ENCODE assay signal across 16 cellular contexts in genomic region chr1:47180603-47181094, GRCh38. TPM values are rescaled to one million over a fixed set of nuclear protein-coding genes. Genes with fewer than 3 reads are reported as not detected.
DNase-seq lines count a peak whose midpoint lies in the region; ATAC-seq and TF ChIP-seq lines count a peak whose summit lies in the region.
"Had no signal": no experiment of that assay in that cellular context is flagged by ENCODE, and none has a peak within 500 bp of the region (broad histone marks: within the 10 kb centered on the region; RNA-seq: fewer than 3 reads in every experiment).

No MANE protein-coding gene starts in this region.

- no peaks in the 10 kb centered on the region for H3K36me3 ChIP-seq in RWPE2 (ENCODE audit: low read depth)
- H3K36me3 ChIP-seq in upper lobe of right lung, result no peaks in the 10 kb centered on the region
- H3K36me3 ChIP-seq in uterus, result no peaks in the 10 kb centered on the region

- no peak overlapping the region for H3K4me3 Mint-ChIP-seq in activated CD8-positive, alpha-beta T cell treated with anti-CD3 and anti-CD28 coated beads, Interleukin-2, amount 10 ng/mL, durations not matched to agents 7 days and 5 days
- no peak overlapping the region for H3K4me3 Mint-ChIP-seq in activated CD8-positive, alpha-beta T cell treated with anti-CD3 and anti-CD28 coated beads for 36 hours
- H3K4me3 Mint-ChIP-seq in glutamatergic neuron (ENCODE audit: unreplicated experiment), result peak overlapping the region; percentile 43

- no peaks in the 10 kb centered on the region for H3K36me3 Mint-ChIP-seq in activated CD8-positive, alpha-beta T cell treated with anti-CD3 and anti-CD28 coated beads, Interleukin-2, amount 10 ng/mL, durations not matched to agents 7 days and 5 days (ENCODE audit: low read depth)
- H3K36me3 Mint-ChIP-seq in activated CD8-positive, alpha-beta T cell treated with anti-CD3 and anti-CD28 coated beads for 36 hours (ENCODE audit: low read depth), result no peaks in the 10 kb centered on the region
- no peaks in the 10 kb centered on the region for H3K36me3 Mint-ChIP-seq in glutamatergic neuron (ENCODE audit: unreplicated experiment)

- peaks cover 8% of the 10 kb centered on the region for H3K4me1 Mint-ChIP-seq in activated CD8-positive, alpha-beta T cell treated with anti-CD3 and anti-CD28 coated beads, Interleukin-2, amount 10 ng/mL, durations not matched to agents 7 days and 5 days (ENCODE audit: low read depth)
- peaks cover 6% of the 10 kb centered on the region for H3K4me1 Mint-ChIP-seq in activated CD8-positive, alpha-beta T cell treated with anti-CD3 and anti-CD28 coated beads for 36 hours (ENCODE audit: low read depth)
- peaks cover 18% of the 10 kb centered on the region for H3K4me1 Mint-ChIP-seq in glutamatergic neuron (ENCODE audit: low read depth, unreplicated experiment)

- no peaks in the 10 kb centered on the region for H3K9me3 Mint-ChIP-seq in activated CD8-positive, alpha-beta T cell treated with anti-CD3 and anti-CD28 coated beads, Interleukin-2, amount 10 ng/mL, durations not matched to agents 7 days and 5 days (ENCODE audit: insufficient read depth)
- no peaks in the 10 kb centered on the region for H3K9me3 Mint-ChIP-seq in activated CD8-positive, alpha-beta T cell treated with anti-CD3 and anti-CD28 coated beads for 36 hours
- H3K9me3 Mint-ChIP-seq in glutamatergic neuron (ENCODE audit: unreplicated experiment), result peaks cover 16% of the 10 kb centered on the region

- intact Hi-C loops in activated CD8-positive, alpha-beta T cell treated with anti-CD3 and anti-CD28 coated beads for 36 hours (cut with micrococcal nuclease), result no loop called here
- intact Hi-C loops in upper lobe of right lung (cut with DNase I) (no loop called here), uterus (cut with DNase I; ENCODE audit: low total_unique reads) (no loop called here)

- DNase-seq in activated CD8-positive, alpha-beta T cell treated with anti-CD3 and anti-CD28 coated beads, Interleukin-2, amount 10 ng/mL, durations not matched to agents 7 days and 5 days, result peak; percentile 16
- no peak for DNase-seq in activated CD8-positive, alpha-beta T cell treated with anti-CD3 and anti-CD28 coated beads for 36 hours
- DNase-seq in RWPE2 (ENCODE audit: low spot score) (peak; percentile 18), glutamatergic neuron (no peak), upper lobe of right lung (peak; percentile 60), NK-92 (lab: John Stamatoyannopoulos, UW; ENCODE audit: unreplicated experiment) (no peak), uterus (no peak), SK-N-DZ (ENCODE audit: low spot score) (no peak)
- DNase-seq: GF-D8; hippocampal formation; NCI-H226; stimulated activated naive CD4-positive, alpha-beta T cell treated with Interleukin-2 at 50 U/mL for 16 hours had no signal

- no peak for TF ChIP-seq CTCF in activated CD8-positive, alpha-beta T cell treated with anti-CD3 and anti-CD28 coated beads for 36 hours (IDR thresholded peaks at IDR 0.05)
- TF ChIP-seq CTCF in RWPE2 (IDR thresholded peaks at IDR 0.05; ENCODE audit: poor library complexity, severe bottlenecking), result no peak
- no peak for TF ChIP-seq CTCF in glutamatergic neuron (IDR thresholded peaks at IDR 0.05; ENCODE audit: partially characterized antibody, unreplicated experiment)
- no peak for TF ChIP-seq CTCF in upper lobe of right lung (IDR thresholded peaks at IDR 0.05)
- TF ChIP-seq CTCF in uterus (IDR thresholded peaks at IDR 0.05), result no peak

- CTCF ChIA-PET in activated CD8-positive, alpha-beta T cell treated with anti-CD3 and anti-CD28 coated beads, Interleukin-2, amount 10 ng/mL, durations not matched to agents 7 days and 5 days (lab: Charles Lee), result interaction anchor here (0.9 to 5.4 kb wide), 3 partner anchors 13 to 257 kb away, joined by 3 to 59 read pairs (median 11); partner anchors contain the start of gene FOXD2
- CTCF ChIA-PET in activated CD8-positive, alpha-beta T cell treated with anti-CD3 and anti-CD28 coated beads for 36 hours (lab: Charles Lee), result interaction anchor here (1.2 to 4.8 kb wide), 6 partner anchors 9 to 557 kb away, joined by 3 to 61 read pairs (median 8); partner anchors contain the start of gene PDZK1IP1

- H3K9me3 ChIP-seq in RWPE2 (ENCODE audit: severe bottlenecking), result no peaks in the 10 kb centered on the region
- no peaks in the 10 kb centered on the region for H3K9me3 ChIP-seq in upper lobe of right lung
- H3K9me3 ChIP-seq in uterus, result no peaks in the 10 kb centered on the region

- H3K4me1 ChIP-seq in RWPE2 (ENCODE audit: insufficient read depth, poor library complexity, severe bottlenecking) (no peaks in the 10 kb centered on the region), upper lobe of right lung (peaks cover 12% of the 10 kb centered on the region), uterus (peaks cover 4 to 5% of the 10 kb centered on the region in 2 donors)

- ATAC-seq in activated CD8-positive, alpha-beta T cell treated with anti-CD3 and anti-CD28 coated beads, Interleukin-2, amount 10 ng/mL, durations not matched to agents 7 days and 5 days, result no peak
- no peak for ATAC-seq in activated CD8-positive, alpha-beta T cell treated with anti-CD3 and anti-CD28 coated beads for 36 hours
- ATAC-seq in RWPE2 (ENCODE audit: low read depth), result no peak
- ATAC-seq in upper lobe of right lung, result no peak

- H3K4me3 ChIP-seq in RWPE2 (ENCODE audit: severe bottlenecking) (no peak overlapping the region), upper lobe of right lung (no peak overlapping the region), uterus (no peak overlapping the region)

- no peak for TF ChIP-seq POLR2A in uterus (IDR thresholded peaks at IDR 0.05)

- H3K27ac Mint-ChIP-seq in activated CD8-positive, alpha-beta T cell treated with anti-CD3 and anti-CD28 coated beads, Interleukin-2, amount 10 ng/mL, durations not matched to agents 7 days and 5 days, result no peak overlapping the region
- no peak overlapping the region for H3K27ac Mint-ChIP-seq in activated CD8-positive, alpha-beta T cell treated with anti-CD3 and anti-CD28 coated beads for 36 hours
- H3K27ac Mint-ChIP-seq in glutamatergic neuron (ENCODE audit: unreplicated experiment), result peak overlapping the region; percentile 21

- H3K27me3 Mint-ChIP-seq in activated CD8-positive, alpha-beta T cell treated with anti-CD3 and anti-CD28 coated beads, Interleukin-2, amount 10 ng/mL, durations not matched to agents 7 days and 5 days (ENCODE audit: low read depth), result peaks cover 24% of the 10 kb centered on the region
- H3K27me3 Mint-ChIP-seq in activated CD8-positive, alpha-beta T cell treated with anti-CD3 and anti-CD28 coated beads for 36 hours, result peaks cover 23% of the 10 kb centered on the region
- H3K27me3 Mint-ChIP-seq in glutamatergic neuron (ENCODE audit: unreplicated experiment), result peaks cover 11% of the 10 kb centered on the region

- H3K27me3 ChIP-seq in RWPE2 (ENCODE audit: insufficient read depth, poor library complexity, severe bottlenecking) (no peaks in the 10 kb centered on the region), upper lobe of right lung (peaks cover 3% of the 10 kb centered on the region), uterus (no peaks in the 10 kb centered on the region)

- POLR2A ChIA-PET in activated CD8-positive, alpha-beta T cell treated with anti-CD3 and anti-CD28 coated beads, Interleukin-2, amount 10 ng/mL, durations not matched to agents 7 days and 5 days (lab: Charles Lee), result no interaction called here
- POLR2A ChIA-PET in activated CD8-positive, alpha-beta T cell treated with anti-CD3 and anti-CD28 coated beads for 36 hours (lab: Charles Lee), result no interaction called here

- no peak overlapping the region for H3K27ac ChIP-seq in RWPE2 (ENCODE audit: poor library complexity, severe bottlenecking)
- no peak overlapping the region for H3K27ac ChIP-seq in upper lobe of right lung
- no peak overlapping the region for H3K27ac ChIP-seq in uterus

RNA-seq across cellular contexts. Expression of gene PDZK1IP1, which starts 9.2 kb away (rescaled TPM):
- not detected for total RNA-seq in activated CD8-positive, alpha-beta T cell treated with anti-CD3 and anti-CD28 coated beads, Interleukin-2, amount 10 ng/mL, durations not matched to agents 7 days and 5 days
- not detected for total RNA-seq in activated CD8-positive, alpha-beta T cell treated with anti-CD3 and anti-CD28 coated beads for 36 hours
- total RNA-seq in glutamatergic neuron (ENCODE audit: unreplicated experiment) (not detected), upper lobe of right lung (41.2 TPM), uterus (under 1 TPM in 1 of 4 donors, not detected in 3; 0.48 TPM)
- not detected in 2 replicates for polyA plus RNA-seq in SK-N-DZ (2014; cell fraction: cytosol; rRNA removed)
- polyA plus RNA-seq in SK-N-DZ (2014; cell fraction: nucleus; rRNA removed), result not detected in 2 replicates
- total RNA-seq: fibroblast of lung, SK-MEL-5 had no signal
- polyA plus RNA-seq: AG04450, fibroblast of lung had no signal

RNA-seq across cellular contexts. Expression of gene CYP4A22, which starts 43.4 kb away (rescaled TPM):
- total RNA-seq in activated CD8-positive, alpha-beta T cell treated with anti-CD3 and anti-CD28 coated beads, Interleukin-2, amount 10 ng/mL, durations not matched to agents 7 days and 5 days, result not detected
- total RNA-seq in activated CD8-positive, alpha-beta T cell treated with anti-CD3 and anti-CD28 coated beads for 36 hours, result not detected
- 0.17 TPM for total RNA-seq in glutamatergic neuron (ENCODE audit: unreplicated experiment)
- total RNA-seq in upper lobe of right lung, result not detected
- total RNA-seq in uterus, result under 1 TPM in 1 of 4 donors, not detected in 3; 0.21 TPM
- polyA plus RNA-seq in SK-N-DZ (2014; cell fraction: cytosol; rRNA removed), result not detected in 2 replicates
- not detected in 2 replicates for polyA plus RNA-seq in SK-N-DZ (2014; cell fraction: nucleus; rRNA removed)
- total RNA-seq: dermis microvascular lymphatic vessel endothelial cell, fibroblast of lung, SK-MEL-5 had no signal
- polyA plus RNA-seq: AG04450, fibroblast of lung had no signal

RNA-seq across cellular contexts. Expression of gene TAL1, which starts 51.4 kb away (rescaled TPM):
- not detected for total RNA-seq in activated CD8-positive, alpha-beta T cell treated with anti-CD3 and anti-CD28 coated beads, Interleukin-2, amount 10 ng/mL, durations not matched to agents 7 days and 5 days
- not detected for total RNA-seq in activated CD8-positive, alpha-beta T cell treated with anti-CD3 and anti-CD28 coated beads for 36 hours
- total RNA-seq in glutamatergic neuron (ENCODE audit: unreplicated experiment) (2.1 TPM), upper lobe of right lung (18.3 TPM), uterus (10 to 100 TPM in 3 of 4 donors, 1 to 10 TPM in 1; 4.8 to 20.7 (median 13.0) TPM)
- polyA plus RNA-seq in SK-N-DZ (2014; cell fraction: cytosol; rRNA removed), result 0.16 TPM in 1 of 2 replicates, not detected in the other
- 0.06 TPM in 1 of 2 replicates, not detected in the other for polyA plus RNA-seq in SK-N-DZ (2014; cell fraction: nucleus; rRNA removed)
- total RNA-seq: fibroblast of lung had no signal
- polyA plus RNA-seq: AG04450 had no signal

Comparison
In these comparisons a context has a peak if more than half of its experiments do, and no peak if none do; other contexts are left out.
1. DNase-seq: peak in activated CD8-positive, alpha-beta T cell treated with anti-CD3 and anti-CD28 coated beads, Interleukin-2, amount 10 ng/mL, durations not matched to agents 7 days and 5 days (single experiment), RWPE2 (single experiment) and upper lobe of right lung (single experiment); none in activated CD8-positive, alpha-beta T cell treated with anti-CD3 and anti-CD28 coated beads for 36 hours (single experiment), glutamatergic neuron (single experiment), NK-92 (single experiment), uterus (0 of 2) and SK-N-DZ (single experiment).
2. RNA of gene PDZK1IP1, which starts 9.2 kb away (total RNA-seq): 41.2 TPM in upper lobe of right lung (single experiment); not detected in activated CD8-positive, alpha-beta T cell treated with anti-CD3 and anti-CD28 coated beads, Interleukin-2, amount 10 ng/mL, durations not matched to agents 7 days and 5 days, not detected in activated CD8-positive, alpha-beta T cell treated with anti-CD3 and anti-CD28 coated beads for 36 hours, not detected in glutamatergic neuron (single experiment) and 0.48 TPM in uterus; every median in the first group is over 10 times any median in the second.